8 cellular contexts compared by ENCODE assay signal in the genomic region with DNA sequence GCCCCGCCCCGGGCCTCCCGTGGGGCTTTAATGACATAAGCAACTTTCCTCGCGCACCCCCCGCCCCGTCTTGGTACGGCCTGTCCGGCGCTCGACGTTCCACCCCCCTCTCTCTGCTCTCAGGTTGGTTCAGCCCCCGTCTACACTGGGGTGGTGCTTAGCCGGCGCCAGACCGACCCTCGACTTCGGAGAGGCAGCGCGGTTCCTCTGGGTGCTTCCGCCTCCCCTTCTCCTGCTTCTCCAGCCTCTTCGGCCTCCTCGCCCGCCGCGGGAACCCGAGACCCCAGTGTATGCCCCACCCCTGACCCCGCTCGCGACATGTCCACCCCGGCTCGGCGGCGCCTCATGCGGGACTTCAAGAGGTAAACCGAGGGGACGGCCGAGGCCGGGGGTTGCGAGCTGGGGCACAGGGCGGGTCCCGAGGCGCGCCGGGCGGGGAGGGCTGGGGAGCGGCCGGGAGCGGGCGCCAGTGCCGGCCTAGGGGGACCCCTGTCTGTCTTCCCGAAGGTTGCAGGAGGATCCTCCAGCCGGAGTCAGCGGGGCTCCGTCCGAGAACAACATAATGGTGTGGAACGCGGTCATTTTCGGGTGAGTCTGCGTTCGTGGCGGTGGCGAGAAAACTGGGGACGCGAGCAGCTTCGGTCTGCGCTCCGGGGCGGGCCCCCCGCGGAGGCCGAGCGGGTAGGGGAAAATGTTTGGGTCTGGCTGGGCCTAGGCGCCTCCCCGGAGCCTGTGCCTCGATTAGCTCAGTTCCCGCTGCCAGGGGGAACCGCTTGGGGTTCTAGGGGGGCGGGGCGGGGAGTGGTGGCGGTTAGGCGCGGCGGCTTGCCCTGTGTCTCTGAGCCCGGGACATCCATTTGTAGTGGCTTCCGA. TPM values are rescaled to one million over a fixed set of nuclear protein-coding genes. Genes with fewer than 3 reads are reported as not detected.
DNase-seq lines count a peak whose midpoint lies in the region; ATAC-seq and TF ChIP-seq lines count a peak whose summit lies in the region.

A gene (plus strand): TSS at position 170 of the 873 bp plus-strand sequence. CDS start 149 bp downstream, at position 319.

- peak within 1 kb of the TSS; percentile 89 to 97 for H3K4me3 Mint-ChIP-seq in CD14-positive monocyte
- peak within 1 kb of the TSS; percentile 84 for H3K4me3 Mint-ChIP-seq in activated CD4-positive, alpha-beta T cell treated with anti-CD3 and anti-CD28 coated beads, Interleukin-2, amount 10 ng/mL, durations not matched to agents 7 days and 5 days

- peak within 1 kb of the TSS; percentile 90 to 96 (median 93) for H3K27ac Mint-ChIP-seq in CD14-positive monocyte
- peak within 1 kb of the TSS; percentile 92 for H3K27ac Mint-ChIP-seq in activated CD4-positive, alpha-beta T cell treated with anti-CD3 and anti-CD28 coated beads, Interleukin-2, amount 10 ng/mL, durations not matched to agents 7 days and 5 days

- TF ChIP-seq CTCF in CD14-positive monocyte (IDR thresholded peaks at IDR 0.05) = peak; percentile 24

- ATAC-seq in GM19372 (IDR thresholded peaks at IDR 0.05; ENCODE audit: low read depth, unreplicated experiment) = peak; percentile 65
- ATAC-seq in HG03521 (IDR thresholded peaks at IDR 0.05; ENCODE audit: unreplicated experiment) = peak; percentile 68

- peaks cover 0 to 18% (median 1%) of the 10 kb centered on the region in 3 donors for H3K27me3 Mint-ChIP-seq in CD14-positive monocyte (ENCODE audit: low read depth in 3 of 3)
- H3K27me3 Mint-ChIP-seq in activated CD4-positive, alpha-beta T cell treated with anti-CD3 and anti-CD28 coated beads, Interleukin-2, amount 10 ng/mL, durations not matched to agents 7 days and 5 days = no peaks in the 10 kb centered on the region

- CTCF ChIA-PET in activated CD4-positive, alpha-beta T cell treated with anti-CD3 and anti-CD28 coated beads, Interleukin-2, amount 10 ng/mL, durations not matched to agents 7 days and 5 days (lab: Charles Lee) = interaction anchor here (0.5 to 0.9 kb wide), 3 partner anchors 12 to 426 kb away, joined by 3 read pairs; no protein-coding TSS in a partner anchor

- intact Hi-C loops in CD14-positive monocyte (cut with micrococcal nuclease) = no loop called here

- peaks cover 8 to 10% of the 10 kb centered on the region in 2 donors for H3K36me3 Mint-ChIP-seq in CD14-positive monocyte
- peaks cover 5% of the 10 kb centered on the region for H3K36me3 Mint-ChIP-seq in activated CD4-positive, alpha-beta T cell treated with anti-CD3 and anti-CD28 coated beads, Interleukin-2, amount 10 ng/mL, durations not matched to agents 7 days and 5 days (ENCODE audit: low read depth)

- H3K4me1 Mint-ChIP-seq in CD14-positive monocyte = peaks cover 21% of the 10 kb centered on the region
- H3K4me1 Mint-ChIP-seq in activated CD4-positive, alpha-beta T cell treated with anti-CD3 and anti-CD28 coated beads, Interleukin-2, amount 10 ng/mL, durations not matched to agents 7 days and 5 days = peaks cover 31% of the 10 kb centered on the region

- DNase-seq in CD14-positive monocyte (ENCODE audit: low spot score) (peak; percentile 86), NCI-H69 (lab: John Stamatoyannopoulos, UW) (peak; percentile 95), cortex of kidney (lab: John Stamatoyannopoulos, UW) (peak; percentile 4), left kidney (ENCODE audit: low read depth, low spot score) (peak; percentile 95)
- peak; percentile 90 for DNase-seq in activated CD4-positive, alpha-beta T cell treated with anti-CD3 and anti-CD28 coated beads, Interleukin-2, amount 10 ng/mL, durations not matched to agents 7 days and 5 days
- DNase-seq in stimulated activated CD4-positive, alpha-beta T cell treated with anti-CD3 and anti-CD28 coated beads, Interleukin-2, amount 100 ng/mL, for 24 hours = peak; percentile 88 to 90

- POLR2A ChIA-PET in activated CD4-positive, alpha-beta T cell treated with anti-CD3 and anti-CD28 coated beads, Interleukin-2, amount 10 ng/mL, durations not matched to agents 7 days and 5 days (lab: Charles Lee) = interaction anchor here (0.6 to 1.2 kb wide), 2 partner anchors 117 to 119 kb away, joined by 3 to 6 read pairs; a partner anchor contains a TSS

- peaks cover 0 to 6% (median 0%) of the 10 kb centered on the region in 7 donors for H3K9me3 Mint-ChIP-seq in CD14-positive monocyte
- H3K9me3 Mint-ChIP-seq in activated CD4-positive, alpha-beta T cell treated with anti-CD3 and anti-CD28 coated beads, Interleukin-2, amount 10 ng/mL, durations not matched to agents 7 days and 5 days = no peaks in the 10 kb centered on the region

RNA-seq across cellular contexts. Expression of the gene that starts here (rescaled TPM):
- polyA plus RNA-seq in CD14-positive monocyte = 10 to 100 TPM; 74.1 to 91.4 TPM
- total RNA-seq in activated CD4-positive, alpha-beta T cell treated with anti-CD3 and anti-CD28 coated beads, Interleukin-2, amount 10 ng/mL, durations not matched to agents 7 days and 5 days = 10 to 100 TPM; 72.3 to 77.3 TPM

Comparison
In these comparisons a context has a peak if more than half of its experiments do, and no peak if none do; other contexts are left out.
1. Peak in every context shown above with its lines: DNase-seq and ATAC-seq.
2. DNase-seq: peak in every context shown above with its lines; median percentile 95 in NCI-H69; 95 in left kidney; 90 in activated CD4-positive, alpha-beta T cell treated with anti-CD3 and anti-CD28 coated beads, Interleukin-2, amount 10 ng/mL, durations not matched to agents 7 days and 5 days; 89 in stimulated activated CD4-positive, alpha-beta T cell treated with anti-CD3 and anti-CD28 coated beads, Interleukin-2, amount 100 ng/mL, for 24 hours; 86 in CD14-positive monocyte; 4 in cortex of kidney.